1 cellular context compared by ENCODE assay signal in the genomic region with DNA sequence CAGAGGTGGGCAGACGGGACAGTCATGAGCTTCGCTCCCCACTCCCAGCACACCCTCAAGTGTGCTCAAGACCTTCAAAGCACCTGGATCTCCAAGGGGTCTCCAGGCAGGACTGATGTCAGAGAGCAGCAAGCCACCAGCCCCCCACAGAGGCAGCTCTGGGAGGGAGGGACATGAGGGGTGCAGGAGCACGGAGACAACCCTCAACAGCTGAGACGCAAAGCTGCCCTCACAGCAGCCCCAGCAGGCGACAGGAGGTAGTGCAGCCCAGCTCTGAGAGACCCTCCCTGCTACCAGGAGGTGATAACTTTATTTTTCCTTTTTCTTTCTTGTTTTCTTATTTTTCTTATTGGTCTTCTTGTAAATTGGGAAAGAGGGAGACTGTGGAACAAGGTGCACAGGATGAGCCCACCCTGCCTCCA.
TF ChIP-seq lines count a peak whose summit lies in the region.

No MANE protein-coding gene starts in this region.

TF ChIP-seq in H1, 55 proteins besides CTCF, POLR2A, EP300 and RAD21:
- TF ChIP-seq CHD1 (IDR thresholded peaks at IDR 0.05; ENCODE audit: low read depth, low read length) (no peak), TEAD4 (IDR thresholded peaks at IDR 0.05; ENCODE audit: low read depth, low read length) (no peak), POU5F1 (IDR thresholded peaks at IDR 0.05; ENCODE audit: low read depth, low read length) (no peak), BRCA1 (IDR thresholded peaks at IDR 0.05; ENCODE audit: low read depth, low read length) (no peak), SP4 (IDR thresholded peaks at IDR 0.05; ENCODE audit: low read length) (no peak), KDM1A (IDR thresholded peaks at IDR 0.05; ENCODE audit: borderline replicate concordance, low read length) (peak; percentile 55; the same call in 1 of the 2 replicates), YY1 (IDR thresholded peaks at IDR 0.05; ENCODE audit: low read depth, low read length) (no peak)
- TF ChIP-seq, protein P1, sequence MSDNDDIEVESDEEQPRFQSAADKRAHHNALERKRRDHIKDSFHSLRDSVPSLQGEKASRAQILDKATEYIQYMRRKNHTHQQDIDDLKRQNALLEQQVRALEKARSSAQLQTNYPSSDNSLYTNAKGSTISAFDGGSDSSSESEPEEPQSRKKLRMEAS (IDR thresholded peaks at IDR 0.05) = no peak; the same call in 1 of the 2 replicates
